25 cellular contexts compared by ENCODE assay signal in the genomic region with DNA sequence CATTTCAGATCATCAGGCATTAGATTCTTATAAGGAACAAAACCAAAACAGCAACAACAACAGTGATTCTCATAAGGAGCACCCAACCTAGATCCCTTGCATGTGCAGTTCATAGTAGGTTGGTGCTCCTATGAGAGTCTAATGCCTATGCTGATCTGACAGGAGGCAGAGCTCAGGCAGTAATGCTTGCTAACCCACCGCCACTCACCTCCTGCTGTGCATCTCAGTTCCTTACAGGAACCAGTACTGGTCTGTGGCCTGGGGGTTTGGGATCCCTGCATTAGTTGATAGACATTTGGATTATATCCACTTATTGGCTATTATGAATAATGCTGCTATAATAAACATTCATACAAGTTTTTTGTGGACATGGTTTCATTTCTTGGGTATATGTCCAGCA.
"Had no signal": no experiment of that assay in that cellular context is flagged by ENCODE, and none has a peak within 500 bp of the region (broad histone marks: within the 10 kb centered on the region; RNA-seq: fewer than 3 reads in every experiment).

No MANE protein-coding gene starts in this region.

- H3K4me1 ChIP-seq: SJSA1 had no signal

- H3K4me3 ChIP-seq: cardiac muscle cell, SJSA1 had no signal

- H3K27ac Mint-ChIP-seq: activated CD4-positive, alpha-beta T cell treated with anti-CD3 and anti-CD28 coated beads for 36 hours; activated CD8-positive, alpha-beta T cell treated with anti-CD3 and anti-CD28 coated beads for 36 hours; activated naive CD4-positive, alpha-beta T cell treated with anti-CD3 and anti-CD28 coated beads, Interleukin-2, amount 10 ng/mL, durations not matched to agents 7 days and 5 days; activated naive CD8-positive, alpha-beta T cell treated with anti-CD3 and anti-CD28 coated beads for 36 hours; activated T-cell treated with anti-CD3 and anti-CD28 coated beads, Interleukin-2, amount 50 U/mL, for 72 hours; activated T-helper 2 cell treated with anti-CD3 and anti-CD28 coated beads, Interferon-gamma antibody, Interleukin-2, Interleukin-4, amounts not matched to agents 10 μg/mL and 5 μg/mL and 100 μg/mL, durations not matched to agents 14 hours and 24 hours and 36 hours; T-helper 1 cell treated with Interleukin-12 subunit alpha and Interleukin-12 subunit beta and Interleukin-4 antibody, amounts not matched to agents 30 μg/mL and 1 μg/mL, for 36 hours had no signal

- H3K27ac ChIP-seq: brain microvascular endothelial cell, cardiac muscle cell, SJSA1 had no signal

- H3K4me3 Mint-ChIP-seq: activated CD4-positive, alpha-beta T cell treated with anti-CD3 and anti-CD28 coated beads for 36 hours; activated CD8-positive, alpha-beta T cell treated with anti-CD3 and anti-CD28 coated beads for 36 hours; activated naive CD4-positive, alpha-beta T cell treated with anti-CD3 and anti-CD28 coated beads, Interleukin-2, amount 10 ng/mL, durations not matched to agents 7 days and 5 days; activated naive CD8-positive, alpha-beta T cell treated with anti-CD3 and anti-CD28 coated beads for 36 hours; activated T-cell treated with anti-CD3 and anti-CD28 coated beads, Interleukin-2, amount 50 U/mL, for 72 hours; T-helper 1 cell treated with Interleukin-12 subunit alpha and Interleukin-12 subunit beta and Interleukin-4 antibody, amounts not matched to agents 30 μg/mL and 1 μg/mL, for 36 hours had no signal

- ATAC-seq: activated CD4-positive, alpha-beta T cell treated with anti-CD3 and anti-CD28 coated beads for 36 hours; activated CD8-positive, alpha-beta T cell treated with anti-CD3 and anti-CD28 coated beads for 36 hours; activated T-cell treated with anti-CD3 and anti-CD28 coated beads, Interleukin-2, amount 50 U/mL, for 72 hours; PC-3; SK-N-SH treated with all-trans-retinoic acid at 6 μM for 48 hours had no signal

- H3K27me3 ChIP-seq: brain microvascular endothelial cell, cardiac muscle cell, SJSA1 had no signal

- H3K36me3 ChIP-seq: brain microvascular endothelial cell, cardiac muscle cell had no signal

- H3K4me1 Mint-ChIP-seq: activated naive CD4-positive, alpha-beta T cell treated with anti-CD3 and anti-CD28 coated beads, Interleukin-2, amount 10 ng/mL, durations not matched to agents 7 days and 5 days had no signal

- H3K27me3 Mint-ChIP-seq: activated CD4-positive, alpha-beta T cell treated with anti-CD3 and anti-CD28 coated beads for 36 hours; activated CD8-positive, alpha-beta T cell treated with anti-CD3 and anti-CD28 coated beads for 36 hours; activated naive CD4-positive, alpha-beta T cell treated with anti-CD3 and anti-CD28 coated beads, Interleukin-2, amount 10 ng/mL, durations not matched to agents 7 days and 5 days; activated naive CD8-positive, alpha-beta T cell treated with anti-CD3 and anti-CD28 coated beads for 36 hours had no signal

- DNase-seq: activated CD4-positive, alpha-beta T cell treated with anti-CD3 and anti-CD28 coated beads for 36 hours; activated CD4-positive, alpha-beta T cell treated with anti-CD3 and anti-CD28 coated beads, Interleukin-2, amount 50 U/mL, for 1 hour; activated CD8-positive, alpha-beta memory T cell treated with anti-CD3 and anti-CD28 coated beads, Interleukin-2, amount 50 U/mL, for 4 hours; activated CD8-positive, alpha-beta T cell treated with anti-CD3 and anti-CD28 coated beads for 36 hours; activated gamma-delta T cell treated with Interleukin-2 at 50 U/mL for 16 hours; activated naive CD4-positive, alpha-beta T cell treated with anti-CD3 and anti-CD28 coated beads, Interleukin-2, amount 10 ng/mL, durations not matched to agents 7 days and 5 days; activated naive CD8-positive, alpha-beta T cell treated with anti-CD3 and anti-CD28 coated beads for 36 hours; activated T-cell treated with anti-CD3 and anti-CD28 coated beads, Interleukin-2, amount 50 U/mL, for 72 hours; brain microvascular endothelial cell; Kasumi-1; KBM-7; NCI-H1048; NCI-H146; NCI-H187 treated with DMSO at 0.1 percent for 48 hours; NCI-H2081 treated with DMSO at 0.1 percent for 48 hours; NCI-H446 treated with DMSO at 0.1 percent for 48 hours; NCI-H526; PC-3; SHP77 had no signal

- FAIRE-seq: TTC549 had no signal
